ENCODE assay signal across 11 cellular contexts in genomic region chr11:100849009-100849913, GRCh38.
A peak's percentile ranks its signal among the peaks of the same experiment; 100 is the strongest.
DNase-seq lines count a peak whose midpoint lies in the region; ATAC-seq and TF ChIP-seq lines count a peak whose summit lies in the region.
"Had no signal": no experiment of that assay in that cellular context is flagged by ENCODE, and none has a peak within 500 bp of the region (broad histone marks: within the 10 kb centered on the region; RNA-seq: fewer than 3 reads in every experiment).

No MANE protein-coding gene starts in this region.

- TF ChIP-seq EP300 in suprapubic skin (IDR thresholded peaks at IDR 0.05) = no peak

- H3K27me3 Mint-ChIP-seq in brain = no peaks in the 10 kb centered on the region
- H3K27me3 Mint-ChIP-seq: activated B cell treated with CpG ODN at 0.5 μM for 24 hours had no signal

- H3K4me1 Mint-ChIP-seq in brain = peaks cover 16% of the 10 kb centered on the region
- H3K4me1 Mint-ChIP-seq: activated B cell treated with CpG ODN at 0.5 μM for 24 hours had no signal

- ATAC-seq in GM21529 (IDR thresholded peaks at IDR 0.05; ENCODE audit: unreplicated experiment) = no peak
- ATAC-seq in GM18861 (IDR thresholded peaks at IDR 0.05; ENCODE audit: unreplicated experiment) = no peak
- no peak for ATAC-seq in stimulated activated naive CD8-positive, alpha-beta T cell treated with anti-CD3 and anti-CD28 coated beads, Interleukin-15, Interleukin-2, amounts not matched to agents 100 U/mL and 50 U/mL, for 24 hours

- peak overlapping the region in 3 of 5 experiments; percentile 38 to 80 (median 79) for H3K27ac Mint-ChIP-seq in brain
- H3K27ac Mint-ChIP-seq: activated B cell treated with CpG ODN at 0.5 μM for 24 hours had no signal

- H3K9me3 ChIP-seq in suprapubic skin = no peaks in the 10 kb centered on the region
- H3K9me3 ChIP-seq: upper lobe of left lung had no signal

- WGBS in suprapubic skin = 36% methylated on average over 4 of the region's 4 CpGs

- H3K4me1 ChIP-seq in suprapubic skin = peaks cover 21% of the 10 kb centered on the region
- H3K4me1 ChIP-seq: upper lobe of left lung had no signal

- TF ChIP-seq POLR2A in suprapubic skin (IDR thresholded peaks at IDR 0.05) = no peak

- H3K36me3 Mint-ChIP-seq in brain = no peaks in the 10 kb centered on the region

- TF ChIP-seq CTCF in brain (conservative IDR thresholded peaks at IDR 0.05) (no peak), suprapubic skin (IDR thresholded peaks at IDR 0.05) (no peak)

- no peaks in the 10 kb centered on the region for H3K36me3 ChIP-seq in suprapubic skin
- H3K36me3 ChIP-seq: upper lobe of left lung had no signal

- DNase-seq in GM04504 (ENCODE audit: low read depth) (peak; percentile 91), left kidney (ENCODE audit: low read depth, low spot score) (peak; percentile 43), suprapubic skin (ENCODE audit: low spot score in 2 of 2) (no peak)
- DNase-seq in stimulated activated naive CD8-positive, alpha-beta T cell treated with anti-CD3 and anti-CD28 coated beads, Interleukin-15, Interleukin-2, amounts not matched to agents 100 U/mL and 50 U/mL, for 24 hours = no peak
- no peak for DNase-seq in activated CD8-positive, alpha-beta memory T cell treated with anti-CD3 and anti-CD28 coated beads for 24 hours
- DNase-seq: activated B cell treated with CpG ODN at 0.5 μM for 24 hours, upper lobe of left lung had no signal

- H3K4me3 Mint-ChIP-seq in brain = peak overlapping the region in 2 of 5 experiments; percentile 18 to 47
- H3K4me3 Mint-ChIP-seq: activated B cell treated with CpG ODN at 0.5 μM for 24 hours had no signal

- peak overlapping the region; percentile 1 for H3K27ac ChIP-seq in suprapubic skin
- H3K27ac ChIP-seq: HL-60, upper lobe of left lung had no signal

- no peak overlapping the region for H3K4me3 ChIP-seq in suprapubic skin
- H3K4me3 ChIP-seq: upper lobe of left lung had no signal

- H3K27me3 ChIP-seq in suprapubic skin = no peaks in the 10 kb centered on the region
- H3K27me3 ChIP-seq: upper lobe of left lung had no signal

- no peaks in the 10 kb centered on the region for H3K9me3 Mint-ChIP-seq in brain
- H3K9me3 Mint-ChIP-seq: activated B cell treated with CpG ODN at 0.5 μM for 24 hours had no signal

Comparison
In these comparisons a context has a peak if more than half of its experiments do, and no peak if none do; other contexts are left out.
1. DNase-seq: peak in GM04504 (single experiment) and left kidney (single experiment); none in suprapubic skin (0 of 2), stimulated activated naive CD8-positive, alpha-beta T cell treated with anti-CD3 and anti-CD28 coated beads, Interleukin-15, Interleukin-2, amounts not matched to agents 100 U/mL and 50 U/mL, for 24 hours (single experiment) and activated CD8-positive, alpha-beta memory T cell treated with anti-CD3 and anti-CD28 coated beads for 24 hours (single experiment).